In genomic region chr16:51450913-51451312, GRCh38 we compare ENCODE assay signal across 20 cellular contexts.
"Had no signal": no experiment of that assay in that cellular context is flagged by ENCODE, and none has a peak within 500 bp of the region (broad histone marks: within the 10 kb centered on the region; RNA-seq: fewer than 3 reads in every experiment).

No MANE protein-coding gene starts in this region.

- H3K27me3 ChIP-seq: ascending aorta, gastrocnemius medialis, sigmoid colon, spleen, testis had no signal

- DNase-seq: activated CD4-positive, alpha-beta T cell treated with anti-CD3 and anti-CD28 coated beads, Interleukin-2, amount 50 U/mL, for 1 hour; activated CD4-positive, CD25-positive, alpha-beta regulatory T cell treated with anti-CD3 and anti-CD28 coated beads, Interleukin-2, amount 50 U/mL, for 72 hours; activated gamma-delta T cell; cortex of kidney; gastrocnemius medialis; heart right ventricle; immature natural killer cell; left cardiac atrium; psoas muscle; sigmoid colon; spleen; stimulated activated CD4-positive, alpha-beta T cell treated with anti-CD3 and anti-CD28 coated beads, Interleukin-4, amount 100 ng/mL, for 4 hours; T-helper 2 cell; testis had no signal

- H3K27ac ChIP-seq: ascending aorta, breast epithelium, gastrocnemius medialis, heart right ventricle, psoas muscle, sigmoid colon, spleen, testis, VCaP had no signal

- ATAC-seq: gastrocnemius medialis; heart right ventricle; left cardiac atrium; psoas muscle; stimulated activated memory B cell treated with anti-CD40 and anti-IgM and Interleukin-4, amounts not matched to agents 10 μg/mL and 1 μg/mL and 100 μg/mL, for 72 hours had no signal

- H3K36me3 ChIP-seq: ascending aorta, breast epithelium, gastrocnemius medialis, heart right ventricle, sigmoid colon, spleen had no signal

- H3K4me1 Mint-ChIP-seq: activated naive CD4-positive, alpha-beta T cell treated with anti-CD3 and anti-CD28 coated beads, Interleukin-2, amount 50 U/mL, for 24 hours; immature natural killer cell; stimulated activated memory B cell treated with anti-CD40 and anti-IgM and Interleukin-4, amounts not matched to agents 10 μg/mL and 1 μg/mL and 100 μg/mL, for 72 hours had no signal

- H3K4me3 ChIP-seq: ascending aorta, breast epithelium, gastrocnemius medialis, heart right ventricle, psoas muscle, sigmoid colon, spleen, testis had no signal

- H3K4me1 ChIP-seq: ascending aorta, breast epithelium, gastrocnemius medialis, heart right ventricle, psoas muscle, spleen, testis had no signal

- H3K27ac Mint-ChIP-seq: activated naive CD4-positive, alpha-beta T cell treated with anti-CD3 and anti-CD28 coated beads, Interleukin-2, amount 50 U/mL, for 24 hours; immature natural killer cell; stimulated activated memory B cell treated with anti-CD40 and anti-IgM and Interleukin-4, amounts not matched to agents 10 μg/mL and 1 μg/mL and 100 μg/mL, for 72 hours; type B pancreatic cell had no signal

- H3K9me3 Mint-ChIP-seq: activated naive CD4-positive, alpha-beta T cell treated with anti-CD3 and anti-CD28 coated beads, Interleukin-2, amount 50 U/mL, for 24 hours had no signal

- H3K4me3 Mint-ChIP-seq: activated naive CD4-positive, alpha-beta T cell treated with anti-CD3 and anti-CD28 coated beads, Interleukin-2, amount 50 U/mL, for 24 hours; immature natural killer cell; stimulated activated memory B cell treated with anti-CD40 and anti-IgM and Interleukin-4, amounts not matched to agents 10 μg/mL and 1 μg/mL and 100 μg/mL, for 72 hours; type B pancreatic cell had no signal

- H3K27me3 Mint-ChIP-seq: activated naive CD4-positive, alpha-beta T cell treated with anti-CD3 and anti-CD28 coated beads, Interleukin-2, amount 50 U/mL, for 24 hours; stimulated activated memory B cell treated with anti-CD40 and anti-IgM and Interleukin-4, amounts not matched to agents 10 μg/mL and 1 μg/mL and 100 μg/mL, for 72 hours had no signal

- H3K9me3 ChIP-seq: ascending aorta, breast epithelium, gastrocnemius medialis, heart right ventricle, psoas muscle, sigmoid colon, spleen, testis had no signal

- H3K36me3 Mint-ChIP-seq: activated naive CD4-positive, alpha-beta T cell treated with anti-CD3 and anti-CD28 coated beads, Interleukin-2, amount 50 U/mL, for 24 hours; immature natural killer cell; stimulated activated memory B cell treated with anti-CD40 and anti-IgM and Interleukin-4, amounts not matched to agents 10 μg/mL and 1 μg/mL and 100 μg/mL, for 72 hours; type B pancreatic cell had no signal
